ENCODE assay signal across 2 cellular contexts in the genomic region with DNA sequence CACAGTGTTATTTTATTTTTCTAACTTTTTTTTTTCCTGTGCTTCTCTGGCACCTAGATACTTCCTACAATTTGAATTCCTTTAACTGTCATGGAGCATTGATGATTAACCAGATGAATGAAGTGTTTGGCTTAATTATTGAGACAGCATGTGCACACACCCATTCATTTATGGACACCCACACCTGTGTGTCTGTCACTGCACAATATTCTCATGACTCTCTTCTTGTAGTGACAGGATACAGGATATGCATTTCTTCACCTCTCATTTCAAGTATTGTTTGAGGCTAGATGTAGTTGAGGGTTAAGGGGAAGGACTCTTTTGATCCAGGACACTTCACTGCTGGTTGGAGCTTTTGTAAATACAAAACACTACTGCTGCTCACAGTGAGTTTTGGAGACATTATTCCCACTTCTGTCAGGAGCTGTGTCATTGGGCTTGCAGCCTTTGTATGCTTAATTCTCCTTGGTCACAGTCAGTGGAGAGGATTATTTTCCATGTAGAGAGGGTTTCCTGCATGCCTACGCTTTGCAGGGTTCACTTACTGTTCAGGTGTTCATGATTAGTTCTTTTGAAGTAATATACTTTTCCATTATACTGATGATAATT.
A peak's percentile ranks its signal among the peaks of the same experiment; 100 is the strongest.
TF ChIP-seq lines count a peak whose summit lies in the region.

No MANE protein-coding gene starts in this region.

TF ChIP-seq in liver, 16 proteins besides CTCF, POLR2A, EP300 and RAD21:
- TF ChIP-seq ATF3 (IDR thresholded peaks at IDR 0.05) (no peak), HNF4G (IDR thresholded peaks at IDR 0.05) (peak; percentile 2)

TF ChIP-seq in HepG2, 621 proteins besides CTCF, POLR2A, EP300 and RAD21:
- no peak for TF ChIP-seq ONECUT2 (CRISPR knock-in tag; IDR thresholded peaks at IDR 0.05)
- no peak for TF ChIP-seq ZNF784 (CRISPR knock-in tag; IDR thresholded peaks at IDR 0.05; ENCODE audit: borderline replicate concordance)
- TF ChIP-seq XRCC5 (optimal IDR thresholded peaks at IDR 0.05; ENCODE audit: low read length) = no peak
- no peak for TF ChIP-seq ZNF160 (CRISPR knock-in tag; IDR thresholded peaks at IDR 0.05)
- TF ChIP-seq WIZ (CRISPR knock-in tag; IDR thresholded peaks at IDR 0.05) = no peak
- TF ChIP-seq TFAP4 (IDR thresholded peaks at IDR 0.05; ENCODE audit: borderline replicate concordance, low read depth) = no peak
- TF ChIP-seq MEF2D (CRISPR knock-in tag; IDR thresholded peaks at IDR 0.05) = no peak
- TF ChIP-seq RXRB (CRISPR knock-in tag; IDR thresholded peaks at IDR 0.05; ENCODE audit: borderline replicate concordance) = no peak
- TF ChIP-seq ZSCAN30 (CRISPR knock-in tag; IDR thresholded peaks at IDR 0.05) = no peak
- no peak for TF ChIP-seq USF2 (IDR thresholded peaks at IDR 0.05; ENCODE audit: low read depth, low read length)
- no peak for TF ChIP-seq USF2 (CRISPR knock-in tag; IDR thresholded peaks at IDR 0.05; ENCODE audit: borderline replicate concordance)
- no peak for TF ChIP-seq ZNF557 (CRISPR knock-in tag; IDR thresholded peaks at IDR 0.05)
- TF ChIP-seq, protein P1, sequence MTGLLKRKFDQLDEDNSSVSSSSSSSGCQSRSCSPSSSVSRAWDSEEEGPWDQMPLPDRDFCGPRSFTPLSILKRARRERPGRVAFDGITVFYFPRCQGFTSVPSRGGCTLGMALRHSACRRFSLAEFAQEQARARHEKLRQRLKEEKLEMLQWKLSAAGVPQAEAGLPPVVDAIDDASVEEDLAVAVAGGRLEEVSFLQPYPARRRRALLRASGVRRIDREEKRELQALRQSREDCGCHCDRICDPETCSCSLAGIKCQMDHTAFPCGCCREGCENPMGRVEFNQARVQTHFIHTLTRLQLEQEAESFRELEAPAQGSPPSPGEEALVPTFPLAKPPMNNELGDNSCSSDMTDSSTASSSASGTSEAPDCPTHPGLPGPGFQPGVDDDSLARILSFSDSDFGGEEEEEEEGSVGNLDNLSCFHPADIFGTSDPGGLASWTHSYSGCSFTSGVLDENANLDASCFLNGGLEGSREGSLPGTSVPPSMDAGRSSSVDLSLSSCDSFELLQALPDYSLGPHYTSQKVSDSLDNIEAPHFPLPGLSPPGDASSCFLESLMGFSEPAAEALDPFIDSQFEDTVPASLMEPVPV (CRISPR knock-in tag; IDR thresholded peaks at IDR 0.05) = no peak
- TF ChIP-seq SMARCE1 (IDR thresholded peaks at IDR 0.05; ENCODE audit: borderline replicate concordance) = no peak
- TF ChIP-seq CEBPZ (IDR thresholded peaks at IDR 0.05; ENCODE audit: low read length) = no peak
- no peak for TF ChIP-seq KDM1A (CRISPR knock-in tag; IDR thresholded peaks at IDR 0.05)
- TF ChIP-seq JUND (CRISPR knock-in tag; IDR thresholded peaks at IDR 0.05) = no peak
TF ChIP-seq in HepG2: peak in this region for 0.
